ENCODE assay signal across 21 cellular contexts in genomic region chr10:63392224-63392623, GRCh38.
A peak's percentile ranks its signal among the peaks of the same experiment; 100 is the strongest.
DNase-seq lines count a peak whose midpoint lies in the region; ATAC-seq and TF ChIP-seq lines count a peak whose summit lies in the region.
"Had no signal": no experiment of that assay in that cellular context is flagged by ENCODE, and none has a peak within 500 bp of the region (broad histone marks: within the 10 kb centered on the region; RNA-seq: fewer than 3 reads in every experiment).

No MANE protein-coding gene starts in this region.

- CTCF ChIA-PET in activated CD8-positive, alpha-beta T cell treated with anti-CD3 and anti-CD28 coated beads for 36 hours (lab: Charles Lee), result interaction anchor here (0.6 kb wide), 1 partner anchor 116 kb away, joined by 3 read pairs; no protein-coding TSS in a partner anchor

- DNase-seq in activated naive CD8-positive, alpha-beta T cell treated with anti-CD3 and anti-CD28 coated beads, Interleukin-2, amount 10 ng/mL, durations not matched to agents 7 days and 5 days, result no peak
- no peak for DNase-seq in activated naive CD8-positive, alpha-beta T cell treated with anti-CD3 and anti-CD28 coated beads for 36 hours
- no peak for DNase-seq in activated CD8-positive, alpha-beta T cell treated with anti-CD3 and anti-CD28 coated beads for 36 hours
- DNase-seq in effector memory CD8-positive, alpha-beta T cell, result no peak
- DNase-seq in C1 segment of cervical spinal cord (lab: John Stamatoyannopoulos, UW), result no peak
- DNase-seq: DND-41, HCEC 1CT, Karpas-422, MG63, NCI-H1048, NCI-H1436, NCI-H1930, NCI-H226, NCI-H524, NCI-H82, PC-3, SIG-M5 had no signal

- no peaks in the 10 kb centered on the region for H3K27me3 Mint-ChIP-seq in activated naive CD8-positive, alpha-beta T cell treated with anti-CD3 and anti-CD28 coated beads, Interleukin-2, amount 10 ng/mL, durations not matched to agents 7 days and 5 days
- no peaks in the 10 kb centered on the region for H3K27me3 Mint-ChIP-seq in activated naive CD8-positive, alpha-beta T cell treated with anti-CD3 and anti-CD28 coated beads for 36 hours
- H3K27me3 Mint-ChIP-seq in activated CD8-positive, alpha-beta T cell treated with anti-CD3 and anti-CD28 coated beads for 36 hours, result no peaks in the 10 kb centered on the region
- no peaks in the 10 kb centered on the region for H3K27me3 Mint-ChIP-seq in effector memory CD8-positive, alpha-beta T cell
- H3K27me3 Mint-ChIP-seq: IgD-negative memory B cell had no signal

- POLR2A ChIA-PET in activated naive CD8-positive, alpha-beta T cell treated with anti-CD3 and anti-CD28 coated beads, Interleukin-2, amount 10 ng/mL, durations not matched to agents 7 days and 5 days (lab: Charles Lee), result no interaction called here
- POLR2A ChIA-PET in activated CD8-positive, alpha-beta T cell treated with anti-CD3 and anti-CD28 coated beads for 36 hours (lab: Charles Lee), result no interaction called here

- peak overlapping the region; percentile 39 for H3K4me3 Mint-ChIP-seq in activated naive CD8-positive, alpha-beta T cell treated with anti-CD3 and anti-CD28 coated beads, Interleukin-2, amount 10 ng/mL, durations not matched to agents 7 days and 5 days
- no peak overlapping the region for H3K4me3 Mint-ChIP-seq in activated naive CD8-positive, alpha-beta T cell treated with anti-CD3 and anti-CD28 coated beads for 36 hours
- H3K4me3 Mint-ChIP-seq in activated CD8-positive, alpha-beta T cell treated with anti-CD3 and anti-CD28 coated beads for 36 hours, result no peak overlapping the region
- H3K4me3 Mint-ChIP-seq in effector memory CD8-positive, alpha-beta T cell, result peak overlapping the region; percentile 40 to 66
- H3K4me3 Mint-ChIP-seq: IgD-negative memory B cell had no signal

- no peak for TF ChIP-seq CTCF in activated CD8-positive, alpha-beta T cell treated with anti-CD3 and anti-CD28 coated beads for 36 hours (IDR thresholded peaks at IDR 0.05)

- H3K27ac Mint-ChIP-seq in activated naive CD8-positive, alpha-beta T cell treated with anti-CD3 and anti-CD28 coated beads, Interleukin-2, amount 10 ng/mL, durations not matched to agents 7 days and 5 days, result peak overlapping the region; percentile 40
- H3K27ac Mint-ChIP-seq in activated naive CD8-positive, alpha-beta T cell treated with anti-CD3 and anti-CD28 coated beads for 36 hours, result no peak overlapping the region
- peak overlapping the region; percentile 35 for H3K27ac Mint-ChIP-seq in activated CD8-positive, alpha-beta T cell treated with anti-CD3 and anti-CD28 coated beads for 36 hours
- H3K27ac Mint-ChIP-seq in effector memory CD8-positive, alpha-beta T cell, result peak overlapping the region in 1 of 2 donors; percentile 57

- intact Hi-C loops in activated CD8-positive, alpha-beta T cell treated with anti-CD3 and anti-CD28 coated beads for 36 hours (cut with micrococcal nuclease), result no loop called here

- peaks cover 28% of the 10 kb centered on the region for H3K36me3 Mint-ChIP-seq in activated naive CD8-positive, alpha-beta T cell treated with anti-CD3 and anti-CD28 coated beads, Interleukin-2, amount 10 ng/mL, durations not matched to agents 7 days and 5 days
- peaks cover 41% of the 10 kb centered on the region for H3K36me3 Mint-ChIP-seq in activated naive CD8-positive, alpha-beta T cell treated with anti-CD3 and anti-CD28 coated beads for 36 hours
- H3K36me3 Mint-ChIP-seq in activated CD8-positive, alpha-beta T cell treated with anti-CD3 and anti-CD28 coated beads for 36 hours (ENCODE audit: low read depth), result peaks cover 32% of the 10 kb centered on the region
- H3K36me3 Mint-ChIP-seq in effector memory CD8-positive, alpha-beta T cell (ENCODE audit: insufficient read depth), result peaks cover 5% of the 10 kb centered on the region

- ATAC-seq in activated naive CD8-positive, alpha-beta T cell treated with anti-CD3 and anti-CD28 coated beads, Interleukin-2, amount 10 ng/mL, durations not matched to agents 7 days and 5 days (ENCODE audit: low read depth), result no peak
- no peak for ATAC-seq in activated CD8-positive, alpha-beta T cell treated with anti-CD3 and anti-CD28 coated beads for 36 hours
- ATAC-seq in effector memory CD8-positive, alpha-beta T cell (replicated peaks), result no peak
- ATAC-seq in GM21717 (IDR thresholded peaks at IDR 0.05; ENCODE audit: unreplicated experiment) (no peak), HG03439 (IDR thresholded peaks at IDR 0.05; ENCODE audit: unreplicated experiment) (no peak), GM19467 (IDR thresholded peaks at IDR 0.05; ENCODE audit: unreplicated experiment) (no peak)
- ATAC-seq: PC-3 had no signal

- peaks cover 6% of the 10 kb centered on the region for H3K9me3 Mint-ChIP-seq in activated naive CD8-positive, alpha-beta T cell treated with anti-CD3 and anti-CD28 coated beads, Interleukin-2, amount 10 ng/mL, durations not matched to agents 7 days and 5 days
- peaks cover 35% of the 10 kb centered on the region for H3K9me3 Mint-ChIP-seq in activated naive CD8-positive, alpha-beta T cell treated with anti-CD3 and anti-CD28 coated beads for 36 hours
- peaks cover 22% of the 10 kb centered on the region for H3K9me3 Mint-ChIP-seq in activated CD8-positive, alpha-beta T cell treated with anti-CD3 and anti-CD28 coated beads for 36 hours
- no peaks in the 10 kb centered on the region for H3K9me3 Mint-ChIP-seq in effector memory CD8-positive, alpha-beta T cell

- peaks cover 32% of the 10 kb centered on the region for H3K4me1 Mint-ChIP-seq in activated naive CD8-positive, alpha-beta T cell treated with anti-CD3 and anti-CD28 coated beads, Interleukin-2, amount 10 ng/mL, durations not matched to agents 7 days and 5 days
- H3K4me1 Mint-ChIP-seq in activated naive CD8-positive, alpha-beta T cell treated with anti-CD3 and anti-CD28 coated beads for 36 hours, result peaks cover 39% of the 10 kb centered on the region
- peaks cover 46% of the 10 kb centered on the region for H3K4me1 Mint-ChIP-seq in activated CD8-positive, alpha-beta T cell treated with anti-CD3 and anti-CD28 coated beads for 36 hours (ENCODE audit: low read depth)
- peaks cover 34 to 55% of the 10 kb centered on the region in 2 donors for H3K4me1 Mint-ChIP-seq in effector memory CD8-positive, alpha-beta T cell (ENCODE audit: low read depth in 2 of 2)

Comparison
In these comparisons a context has a peak if more than half of its experiments do, and no peak if none do; other contexts are left out.
1. H3K4me3 Mint-ChIP-seq: peak in activated naive CD8-positive, alpha-beta T cell treated with anti-CD3 and anti-CD28 coated beads, Interleukin-2, amount 10 ng/mL, durations not matched to agents 7 days and 5 days (single experiment) and effector memory CD8-positive, alpha-beta T cell (2 of 2); none in activated naive CD8-positive, alpha-beta T cell treated with anti-CD3 and anti-CD28 coated beads for 36 hours (single experiment) and activated CD8-positive, alpha-beta T cell treated with anti-CD3 and anti-CD28 coated beads for 36 hours (single experiment).